24 cellular contexts compared by ENCODE assay signal in the genomic region with DNA sequence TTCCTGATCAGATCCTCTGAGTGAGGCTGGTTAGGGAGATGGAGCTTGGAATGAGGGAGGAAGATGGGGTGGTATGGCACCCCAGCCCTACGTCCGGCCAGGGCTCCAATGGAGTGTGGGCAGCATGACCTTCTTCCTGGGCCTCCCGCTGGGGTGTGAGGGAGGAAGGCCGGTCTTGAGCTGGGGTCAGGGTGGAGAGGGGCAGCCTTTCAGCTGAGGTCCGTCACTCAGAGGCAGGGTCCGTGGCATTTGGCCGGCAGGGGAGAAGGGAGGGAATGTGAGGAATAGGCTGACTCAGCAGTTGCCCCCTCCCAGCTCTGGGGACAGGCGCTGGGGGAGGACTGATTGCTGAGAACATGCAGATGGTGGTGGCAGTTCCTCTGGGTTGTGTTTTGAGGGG. TPM values are rescaled to one million over a fixed set of nuclear protein-coding genes. Genes with fewer than 3 reads are reported as not detected.
A peak's percentile ranks its signal among the peaks of the same experiment; 100 is the strongest.
DNase-seq lines count a peak whose midpoint lies in the region; ATAC-seq, FAIRE-seq and TF ChIP-seq lines count a peak whose summit lies in the region.
"Had no signal": no experiment of that assay in that cellular context is flagged by ENCODE, and none has a peak within 500 bp of the region (broad histone marks: within the 10 kb centered on the region; RNA-seq: fewer than 3 reads in every experiment).

No MANE protein-coding gene starts in this region.

- DNase-seq in GM23338 (ENCODE audit: low spot score) (no peak), WERI-Rb-1 (peak; percentile 6), HepG2 (ENCODE audit: low spot score) (no peak), sigmoid colon (peak; percentile 48), mammary epithelial cell (no peak), SW480 (ENCODE audit: low spot score) (no peak)
- no peak for DNase-seq in activated CD4-positive, alpha-beta T cell treated with anti-CD3 and anti-CD28 coated beads, Interleukin-2, amount 50 U/mL, for 48 hours
- DNase-seq: activated CD4-positive, alpha-beta T cell treated with anti-CD3 and anti-CD28 coated beads for 1 hour; activated naive CD4-positive, alpha-beta T cell treated with anti-CD3 and anti-CD28 coated beads, Interleukin-2, amount 10 ng/mL, durations not matched to agents 7 days and 5 days; activated T-cell treated with anti-CD3 and anti-CD28 coated beads, Interleukin-2, amount 50 U/mL, for 4 hours; caudate nucleus; dorsolateral prefrontal cortex; NCI-H1048; NCI-H187; NCI-H524 treated with DMSO at 0.1 percent for 48 hours; occipital lobe; SIG-M5; stimulated activated CD4-positive, alpha-beta T cell treated with anti-CD3 and anti-CD28 coated beads, Interleukin-2, amount 100 ng/mL, for 48 hours; testis had no signal

- dilution Hi-C loops in mammary epithelial cell (cut with HindIII; ENCODE audit: low sequenced_read_pairs) = no loop called here

- H3K4me1 ChIP-seq in GM23338 (ENCODE audit: insufficient read depth) (no peaks in the 10 kb centered on the region), HepG2 (ENCODE audit: insufficient read depth, low read length) (peaks cover 74% of the 10 kb centered on the region), sigmoid colon (no peaks in the 10 kb centered on the region), mammary epithelial cell (ENCODE audit: insufficient read depth, low read length) (peaks cover 3% of the 10 kb centered on the region)
- H3K4me1 ChIP-seq: ascending aorta, testis had no signal

- no peak overlapping the region for H3K9ac ChIP-seq in HepG2 (ENCODE audit: insufficient read depth, low read depth, low read length)
- H3K9ac ChIP-seq in mammary epithelial cell (ENCODE audit: insufficient read depth, low read length) = no peak overlapping the region

- peaks cover 9% of the 10 kb centered on the region for H3K27me3 Mint-ChIP-seq in GM23338 (ENCODE audit: insufficient read depth, low read depth, poor library complexity)

- CTCF ChIA-PET in HepG2 (lab: Yijun Ruan, JAX; ENCODE audit: low intra/inter-chr PET ratio, low total read pairs) = no interaction called here
- CTCF ChIA-PET in mammary epithelial cell (lab: Charles Lee; ENCODE audit: low non-redundant PET) = no interaction called here

- H3K4me1 Mint-ChIP-seq in GM23338 = peaks cover 42% of the 10 kb centered on the region
- H3K4me1 Mint-ChIP-seq: activated naive CD4-positive, alpha-beta T cell treated with anti-CD3 and anti-CD28 coated beads, Interleukin-2, amount 10 ng/mL, durations not matched to agents 7 days and 5 days; stimulated activated memory B cell treated with anti-CD40 and anti-IgM and Interleukin-4, amounts not matched to agents 10 μg/mL and 1 μg/mL and 100 μg/mL, for 72 hours; T-cell had no signal

- H3K27me3 ChIP-seq in GM23338 (ENCODE audit: insufficient read depth) (no peaks in the 10 kb centered on the region), WERI-Rb-1 (ENCODE audit: insufficient read depth, low read depth, severe bottlenecking) (no peaks in the 10 kb centered on the region), HepG2 (ENCODE audit: control insufficient read depth in 1 of 2, insufficient read depth in 2 of 2, low read length in 2 of 2) (peaks cover 3 to 57% of the 10 kb centered on the region in 2 experiments), sigmoid colon (no peaks in the 10 kb centered on the region), mammary epithelial cell (ENCODE audit: insufficient read depth, low read length) (no peaks in the 10 kb centered on the region)
- H3K27me3 ChIP-seq: ascending aorta, testis had no signal

- no TSS peak for BruUV-seq in HepG2 (replicated peaks; lab: Mats Ljungman, UMichigan)
- BruUV-seq in mammary epithelial cell (replicated peaks; lab: Mats Ljungman, UMichigan) = no TSS peak

- H3K27ac Mint-ChIP-seq in GM23338 = peak overlapping the region; percentile 60
- H3K27ac Mint-ChIP-seq: activated naive CD4-positive, alpha-beta T cell treated with anti-CD3 and anti-CD28 coated beads, Interleukin-2, amount 10 ng/mL, durations not matched to agents 7 days and 5 days; stimulated activated memory B cell treated with anti-CD40 and anti-IgM and Interleukin-4, amounts not matched to agents 10 μg/mL and 1 μg/mL and 100 μg/mL, for 72 hours; T-cell had no signal

- no peak overlapping the region for H3K27ac ChIP-seq in GM23338 (ENCODE audit: low read depth)
- no peak overlapping the region for H3K27ac ChIP-seq in WERI-Rb-1
- H3K27ac ChIP-seq in HepG2 (ENCODE audit: extremely low read length, insufficient read depth, low read length) = no peak overlapping the region
- H3K27ac ChIP-seq in sigmoid colon = no peak overlapping the region
- H3K27ac ChIP-seq in mammary epithelial cell (ENCODE audit: insufficient read depth, low read depth, low read length) = no peak overlapping the region
- H3K27ac ChIP-seq: ascending aorta, dorsolateral prefrontal cortex, testis had no signal

- H3K9me3 ChIP-seq in WERI-Rb-1 (ENCODE audit: severe bottlenecking) (no peaks in the 10 kb centered on the region), HepG2 (ENCODE audit: low read length) (no peaks in the 10 kb centered on the region), sigmoid colon (no peaks in the 10 kb centered on the region), mammary epithelial cell (replicated peaks; ENCODE audit: insufficient read depth, low read length) (no peaks in the 10 kb centered on the region)
- H3K9me3 ChIP-seq: ascending aorta, testis had no signal

- H3K79me2 ChIP-seq in GM23338 (replicated peaks; ENCODE audit: insufficient read depth) (no peaks in the 10 kb centered on the region), HepG2 (ENCODE audit: insufficient read depth, low read length) (no peaks in the 10 kb centered on the region), mammary epithelial cell (ENCODE audit: insufficient read depth, low read length) (no peaks in the 10 kb centered on the region)

- no peaks in the 10 kb centered on the region for H3F3A ChIP-seq in GM23338 (replicated peaks; ENCODE audit: low read depth)

- no peaks in the 10 kb centered on the region for H3K9me3 Mint-ChIP-seq in GM23338
- H3K9me3 Mint-ChIP-seq: activated naive CD4-positive, alpha-beta T cell treated with anti-CD3 and anti-CD28 coated beads, Interleukin-2, amount 10 ng/mL, durations not matched to agents 7 days and 5 days; activated T-cell treated with anti-CD3 and anti-CD28 coated beads, Interleukin-2, amount 50 U/mL, for 4 hours; stimulated activated memory B cell treated with anti-CD40 and anti-IgM and Interleukin-4, amounts not matched to agents 10 μg/mL and 1 μg/mL and 100 μg/mL, for 72 hours; T-cell had no signal

- TF ChIP-seq EP300 in HepG2 (IDR thresholded peaks at IDR 0.05; ENCODE audit: low read depth in 2 of 2, low read length in 2 of 2) (no peak), HepG2 (CRISPR knock-in tag; IDR thresholded peaks at IDR 0.05; ENCODE audit: borderline replicate concordance) (no peak), sigmoid colon (IDR thresholded peaks at IDR 0.05) (no peak)

- WGBS in HepG2 (ENCODE audit: low lambda C conversion rate) = 42% methylated on average over 8 of the region's 8 CpGs
- WGBS in sigmoid colon, 2 donors = 92 to 93% methylated on average over 8 of the region's 8 CpGs
- 100% methylated on average over 6 of the region's 8 CpGs for WGBS in mammary epithelial cell (ENCODE audit: low coverage, missing lambda C conversion rate)

- H3K4me3 ChIP-seq in GM23338 (no peak overlapping the region), WERI-Rb-1 (ENCODE audit: low read depth, low read length) (no peak overlapping the region), HepG2 (replicated peaks in 1 of 3; ENCODE audit: insufficient read depth in 1 of 3, low read depth in 2 of 3, low read length in 3 of 3) (no peak overlapping the region), sigmoid colon (no peak overlapping the region), mammary epithelial cell (replicated peaks in 1 of 3; ENCODE audit: insufficient read depth in 1 of 3, low read depth in 2 of 3, low read length in 3 of 3) (no peak overlapping the region)
- H3K4me3 ChIP-seq: ascending aorta, dorsolateral prefrontal cortex, smooth muscle cell, testis had no signal

- TF ChIP-seq POLR2A in HepG2 (IDR thresholded peaks at IDR 0.05; ENCODE audit: insufficient read depth in 1 of 2, low read depth in 2 of 2, low read length in 2 of 2) (no peak), sigmoid colon (IDR thresholded peaks at IDR 0.05) (no peak)

- POLR2A ChIA-PET in HepG2 (lab: Yijun Ruan, JAX) = interaction anchor here (1.4 to 4.8 kb wide), 2 partner anchors 25 to 182 kb away, joined by 5 to 17 read pairs; a partner anchor contains a TSS

- peak; percentile 19; the same call in 2 of the 3 replicates for ATAC-seq in GM23338
- peak; percentile 4; the same call in 1 of the 3 replicates for ATAC-seq in HepG2
- ATAC-seq: activated T-cell treated with anti-CD3 and anti-CD28 coated beads, Interleukin-2, amount 50 U/mL, for 4 hours; stimulated activated memory B cell treated with anti-CD40 and anti-IgM and Interleukin-4, amounts not matched to agents 10 μg/mL and 1 μg/mL and 100 μg/mL, for 72 hours; T-cell had no signal

- in situ Hi-C loops in HepG2 (cut with HindIII; ENCODE audit: extremely low pct_ligation_motif_present, low pct_unique_long_range_greater_than_20kb) = no loop called here
- in situ Hi-C loops in mammary epithelial cell (cut with MboI; ENCODE audit: low sequenced_read_pairs in 2 of 2) = no loop called here

- H3K36me3 ChIP-seq in GM23338 (ENCODE audit: insufficient read depth) = no peaks in the 10 kb centered on the region
- H3K36me3 ChIP-seq in WERI-Rb-1 = no peaks in the 10 kb centered on the region
- no peaks in the 10 kb centered on the region for H3K36me3 ChIP-seq in HepG2 (replicated peaks in 1 of 2; ENCODE audit: control insufficient read depth in 1 of 2, insufficient read depth in 2 of 2, low read length in 2 of 2)
- H3K36me3 ChIP-seq in sigmoid colon = no peaks in the 10 kb centered on the region
- H3K36me3 ChIP-seq in mammary epithelial cell (ENCODE audit: insufficient read depth, low read length) = no peaks in the 10 kb centered on the region
- H3K36me3 ChIP-seq: ascending aorta had no signal

- no peaks in the 10 kb centered on the region for H4K20me1 ChIP-seq in GM23338 (replicated peaks; ENCODE audit: insufficient read depth)
- no peaks in the 10 kb centered on the region for H4K20me1 ChIP-seq in HepG2 (ENCODE audit: insufficient read depth, low read length)
- H4K20me1 ChIP-seq in mammary epithelial cell (ENCODE audit: insufficient read depth, low read length) = no peaks in the 10 kb centered on the region

- no peaks in the 10 kb centered on the region for H3K36me3 Mint-ChIP-seq in GM23338 (ENCODE audit: low read depth)
- H3K36me3 Mint-ChIP-seq: activated naive CD4-positive, alpha-beta T cell treated with anti-CD3 and anti-CD28 coated beads, Interleukin-2, amount 10 ng/mL, durations not matched to agents 7 days and 5 days; stimulated activated memory B cell treated with anti-CD40 and anti-IgM and Interleukin-4, amounts not matched to agents 10 μg/mL and 1 μg/mL and 100 μg/mL, for 72 hours; T-cell had no signal

- H3K4me2 ChIP-seq in GM23338 = no peak overlapping the region
- no peak overlapping the region for H3K4me2 ChIP-seq in HepG2 (ENCODE audit: low read depth, low read length)
- H3K4me2 ChIP-seq in mammary epithelial cell (ENCODE audit: insufficient read depth, low read depth, low read length) = no peak overlapping the region
- H3K4me2 ChIP-seq: smooth muscle cell had no signal

- FAIRE-seq in HepG2 (lab: Jason Lieb, UNC) = no peak
- FAIRE-seq: endothelial cell of umbilical vein had no signal

- H2AFZ ChIP-seq in GM23338 (no peak overlapping the region), HepG2 (ENCODE audit: low read length) (no peak overlapping the region), mammary epithelial cell (ENCODE audit: low read depth, low read length) (no peak overlapping the region)

- H3K4me3 Mint-ChIP-seq in GM23338 = no peak overlapping the region
- H3K4me3 Mint-ChIP-seq: activated naive CD4-positive, alpha-beta T cell treated with anti-CD3 and anti-CD28 coated beads, Interleukin-2, amount 10 ng/mL, durations not matched to agents 7 days and 5 days; activated T-cell treated with anti-CD3 and anti-CD28 coated beads, Interleukin-2, amount 50 U/mL, for 4 hours; stimulated activated memory B cell treated with anti-CD40 and anti-IgM and Interleukin-4, amounts not matched to agents 10 μg/mL and 1 μg/mL and 100 μg/mL, for 72 hours; T-cell had no signal

- no peaks in the 10 kb centered on the region; the same call in 1 of the 2 replicates for H3K9me2 ChIP-seq in GM23338 (ENCODE audit: insufficient read depth)

- intact Hi-C loops in HepG2 (cut with micrococcal nuclease; ENCODE audit: unreplicated experiment) (no loop called here), sigmoid colon (cut with DNase I) (no loop called here), mammary epithelial cell (cut with micrococcal nuclease) (no loop called here)

- TF ChIP-seq RAD21 in HepG2 (CRISPR knock-in tag; IDR thresholded peaks at IDR 0.05) = no peak

- no peak for TF ChIP-seq CTCF in GM23338 (conservative IDR thresholded peaks at IDR 0.05; ENCODE audit: low read depth in 2 of 2)
- TF ChIP-seq CTCF in WERI-Rb-1 (IDR thresholded peaks at IDR 0.05; ENCODE audit: low read depth, low read length) = no peak
- no peak for TF ChIP-seq CTCF in HepG2 (CRISPR knock-in tag; IDR thresholded peaks at IDR 0.05)
- TF ChIP-seq CTCF in sigmoid colon (IDR thresholded peaks at IDR 0.05) = no peak
- TF ChIP-seq CTCF in mammary epithelial cell (conservative IDR thresholded peaks at IDR 0.05 in 1 of 2, IDR thresholded peaks at IDR 0.05 in 1 of 2; ENCODE audit: extremely low read depth in 1 of 2, insufficient read depth in 1 of 2, low read depth in 1 of 2, low read length in 2 of 2) = no peak

RNA-seq across cellular contexts. Expression of a gene that starts 25.5 kb away (rescaled TPM):
- total RNA-seq in GM23338 (2014; rRNA removed; shearing (Covaris generic)) = 55.9 and 61.1 TPM in 2 replicates
- polyA plus RNA-seq in GM23338 (2016; fragmentation: Nextera tagmentation; extraction: Ambion mirVana) (10.9 and 13.3 TPM in 2 replicates), HepG2 (2011; rRNA removed) (629 and 1,104 TPM in 2 replicates), sigmoid colon (100 to 1,000 TPM in 1 of 3 donors, 10 to 100 TPM in 2; 11.1 to 111 (median 34.8) TPM), mammary epithelial cell (196 TPM)
- total RNA-seq in HepG2 (2016; rRNA removed; fragmentation: Illumina TruSeq; extraction: Trizol) (34.1 and 68.1 TPM in 2 replicates), sigmoid colon (10 to 100 TPM; 20.9 to 60.9 (median 28.5) TPM), mammary epithelial cell (100 to 1,000 TPM; 161 to 313 TPM)
- 13.4 and 14.2 TPM in 2 replicates for total RNA-seq in HepG2 (2016; cell fraction: cytosol; rRNA removed; fragmentation: Illumina TruSeq; extraction: Trizol; ENCODE audit: low read depth)
- 26.8 and 72.7 TPM in 2 replicates for total RNA-seq in HepG2 (2016; cell fraction: insoluble cytoplasmic fraction; rRNA removed; fragmentation: Illumina TruSeq; extraction: Trizol)
- total RNA-seq in HepG2 (2016; cell fraction: membrane; rRNA removed; fragmentation: Illumina TruSeq; extraction: Trizol) = 33.1 and 34.4 TPM in 2 replicates
- 81.5 and 95.8 TPM in 2 replicates for total RNA-seq in HepG2 (2016; cell fraction: nucleus; rRNA removed; fragmentation: Illumina TruSeq; extraction: Trizol)
- 292 and 298 TPM in 2 replicates for polyA plus RNA-seq in HepG2 (2011; cell fraction: cytosol; rRNA removed)
- polyA plus RNA-seq in HepG2 (2011; cell fraction: nucleus; rRNA removed) = 3,652 and 4,474 TPM in 2 replicates
- 463 and 546 TPM in 2 replicates for polyA plus RNA-seq in HepG2 (2012)
- polyA plus RNA-seq in HepG2 (2016; cell fraction: cytosol; fragmentation: Illumina TruSeq; extraction: Trizol; ENCODE audit: low read depth) = 9.2 and 10.7 TPM in 2 replicates
- polyA plus RNA-seq in HepG2 (2016; cell fraction: insoluble cytoplasmic fraction; fragmentation: Illumina TruSeq; extraction: Trizol; ENCODE audit: low read depth) = 34.1 and 41.6 TPM in 2 replicates
- 24.8 and 25.3 TPM in 2 replicates for polyA plus RNA-seq in HepG2 (2016; cell fraction: membrane; fragmentation: Illumina TruSeq; extraction: Trizol; ENCODE audit: low read depth)
- 253 and 267 TPM in 2 replicates for polyA plus RNA-seq in HepG2 (2016; cell fraction: nucleus; fragmentation: Illumina TruSeq; extraction: Trizol; ENCODE audit: insufficient read depth, low read depth)
- 238 and 645 TPM in 2 replicates for polyA minus RNA-seq in HepG2 (2011; rRNA and poly(A)+ RNA removed; ENCODE audit: low replicate concordance)
- 122 and 136 TPM in 2 replicates for polyA minus RNA-seq in HepG2 (2011; cell fraction: cytosol; rRNA and poly(A)+ RNA removed)
- polyA minus RNA-seq in HepG2 (2011; cell fraction: nucleus; rRNA and poly(A)+ RNA removed) = 312 and 405 TPM in 2 replicates
- 634 TPM for polyA minus RNA-seq in mammary epithelial cell

RNA-seq across cellular contexts. Expression of a gene that starts 56.9 kb away (rescaled TPM):
- total RNA-seq in GM23338 (2014; rRNA removed; shearing (Covaris generic)) = 51.7 and 62.7 TPM in 2 replicates
- 58.6 and 58.9 TPM in 2 replicates for polyA plus RNA-seq in GM23338 (2016; fragmentation: Nextera tagmentation; extraction: Ambion mirVana)
- 89.1 and 100 TPM in 2 replicates for total RNA-seq in HepG2 (2016; rRNA removed; fragmentation: Illumina TruSeq; extraction: Trizol)
- total RNA-seq in HepG2 (2016; cell fraction: cytosol; rRNA removed; fragmentation: Illumina TruSeq; extraction: Trizol; ENCODE audit: low read depth) = 51.0 and 53.1 TPM in 2 replicates
- total RNA-seq in HepG2 (2016; cell fraction: insoluble cytoplasmic fraction; rRNA removed; fragmentation: Illumina TruSeq; extraction: Trizol) = 92.0 and 115 TPM in 2 replicates
- total RNA-seq in HepG2 (2016; cell fraction: membrane; rRNA removed; fragmentation: Illumina TruSeq; extraction: Trizol) = 52.2 and 52.5 TPM in 2 replicates
- 44.5 and 50.5 TPM in 2 replicates for total RNA-seq in HepG2 (2016; cell fraction: nucleus; rRNA removed; fragmentation: Illumina TruSeq; extraction: Trizol)
- polyA plus RNA-seq in HepG2 (2011; rRNA removed) = 87.8 and 102 TPM in 2 replicates
- polyA plus RNA-seq in HepG2 (2011; cell fraction: cytosol; rRNA removed) = 108 and 150 TPM in 2 replicates
- polyA plus RNA-seq in HepG2 (2011; cell fraction: nucleus; rRNA removed) = 43.7 and 43.9 TPM in 2 replicates
- 56.6 and 66.1 TPM in 2 replicates for polyA plus RNA-seq in HepG2 (2012)
- 59.0 and 63.6 TPM in 2 replicates for polyA plus RNA-seq in HepG2 (2016; cell fraction: cytosol; fragmentation: Illumina TruSeq; extraction: Trizol; ENCODE audit: low read depth)
- 121 and 138 TPM in 2 replicates for polyA plus RNA-seq in HepG2 (2016; cell fraction: insoluble cytoplasmic fraction; fragmentation: Illumina TruSeq; extraction: Trizol; ENCODE audit: low read depth)
- 49.5 and 50.7 TPM in 2 replicates for polyA plus RNA-seq in HepG2 (2016; cell fraction: membrane; fragmentation: Illumina TruSeq; extraction: Trizol; ENCODE audit: low read depth)
- polyA plus RNA-seq in HepG2 (2016; cell fraction: nucleus; fragmentation: Illumina TruSeq; extraction: Trizol; ENCODE audit: insufficient read depth, low read depth) = 49.3 and 56.1 TPM in 2 replicates
- polyA minus RNA-seq in HepG2 (2011; rRNA and poly(A)+ RNA removed; ENCODE audit: low replicate concordance) = 146 and 147 TPM in 2 replicates
- polyA minus RNA-seq in HepG2 (2011; cell fraction: cytosol; rRNA and poly(A)+ RNA removed) = 32.4 and 35.6 TPM in 2 replicates
- 65.1 and 66.4 TPM in 2 replicates for polyA minus RNA-seq in HepG2 (2011; cell fraction: nucleus; rRNA and poly(A)+ RNA removed)
- 10 to 100 TPM; 28.8 to 43.9 (median 34.1) TPM for total RNA-seq in sigmoid colon
- 10 to 100 TPM; 72.1 to 93.2 (median 90.2) TPM for polyA plus RNA-seq in sigmoid colon
- 10 to 100 TPM; 27.0 to 49.0 TPM for total RNA-seq in mammary epithelial cell
- polyA plus RNA-seq in mammary epithelial cell = 63.7 TPM
- 39.5 TPM for polyA minus RNA-seq in mammary epithelial cell

Comparison
In these comparisons a context has a peak if more than half of its experiments do, and no peak if none do; other contexts are left out.
1. DNase-seq: peak in WERI-Rb-1 (single experiment) and sigmoid colon (single experiment); none in GM23338 (single experiment), HepG2 (single experiment), mammary epithelial cell (single experiment), SW480 (single experiment) and activated CD4-positive, alpha-beta T cell treated with anti-CD3 and anti-CD28 coated beads, Interleukin-2, amount 50 U/mL, for 48 hours (0 of 2).